In the genomic region with DNA sequence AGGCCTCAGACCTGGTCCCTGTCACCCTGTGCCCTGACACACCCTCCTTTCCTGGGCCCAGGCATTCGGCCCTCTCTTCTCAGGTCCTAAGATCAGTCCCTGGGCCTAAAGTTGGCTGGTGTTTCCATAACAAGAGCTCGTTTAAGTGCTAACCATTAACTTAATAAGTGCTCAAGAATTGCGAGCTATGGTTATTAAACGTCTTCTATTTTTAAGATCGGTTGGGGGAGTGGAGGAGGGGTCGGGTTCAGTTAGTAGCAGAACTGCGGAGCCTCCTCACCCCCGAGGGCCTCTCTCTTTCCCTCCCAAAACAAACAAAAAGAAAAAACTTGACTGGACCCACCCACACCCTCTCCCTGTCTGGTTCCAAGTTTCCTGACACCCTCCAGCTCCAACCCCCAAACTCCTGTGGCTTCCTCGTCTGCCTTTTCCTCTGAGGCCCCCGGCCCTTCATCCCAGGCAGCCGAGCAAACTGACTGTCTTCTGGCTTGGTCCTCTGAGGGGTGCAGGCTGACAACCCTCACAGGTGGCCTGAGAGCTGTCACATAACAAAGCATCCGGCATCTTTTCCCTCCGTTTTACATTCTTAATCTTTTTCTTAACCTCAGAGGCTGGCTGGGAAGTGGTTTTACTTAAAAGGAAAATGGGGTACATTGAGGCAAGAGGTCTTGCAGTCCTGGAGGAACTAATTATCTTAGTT, we compare ENCODE assay signal across 8 cellular contexts. TPM values are rescaled to one million over a fixed set of nuclear protein-coding genes. Genes with fewer than 3 reads are reported as not detected.
DNase-seq lines count a peak whose midpoint lies in the region; ATAC-seq and TF ChIP-seq lines count a peak whose summit lies in the region.

No MANE protein-coding gene starts in this region.

- intact Hi-C loops in naive thymus-derived CD4-positive, alpha-beta T cell (cut with micrococcal nuclease), result loop anchor here (2.0 to 10.0 kb wide), 13 partner anchors 69 to 1779 kb away; a partner anchor contains a TSS

- H3K36me3 Mint-ChIP-seq in IgD-negative memory B cell (no peaks in the 10 kb centered on the region), chondrocyte (ENCODE audit: low read depth) (no peaks in the 10 kb centered on the region)
- H3K36me3 Mint-ChIP-seq in naive thymus-derived CD4-positive, alpha-beta T cell, result peaks cover 0 to 16% (median 8%) of the 10 kb centered on the region in 5 donors

- H3K4me3 Mint-ChIP-seq in IgD-negative memory B cell (peak overlapping the region; percentile 91 to 98 (median 94)), chondrocyte (ENCODE audit: unreplicated experiment) (peak overlapping the region; percentile 95)
- peak overlapping the region; percentile 90 to 97 (median 94) for H3K4me3 Mint-ChIP-seq in naive thymus-derived CD4-positive, alpha-beta T cell

- no peak for DNase-seq in chondrocyte (ENCODE audit: low spot score)
- DNase-seq in naive thymus-derived CD4-positive, alpha-beta T cell, result peak in 1 of 9 donors; percentile 3
- no peak for DNase-seq in stimulated activated CD4-positive, alpha-beta T cell treated with anti-CD3 and anti-CD28 coated beads, Interleukin-2, amount 100 ng/mL, for 24 hours
- DNase-seq in GM19238 (ENCODE audit: insufficient read length, low spot score), result no peak

- H3K9me3 Mint-ChIP-seq in IgD-negative memory B cell, result no peaks in the 10 kb centered on the region
- H3K9me3 Mint-ChIP-seq in chondrocyte (ENCODE audit: low read depth), result no peaks in the 10 kb centered on the region
- peaks cover 0 to 4% (median 0%) of the 10 kb centered on the region in 11 donors for H3K9me3 Mint-ChIP-seq in naive thymus-derived CD4-positive, alpha-beta T cell

- H3K4me1 Mint-ChIP-seq in IgD-negative memory B cell, result peaks cover 43 to 48% (median 47%) of the 10 kb centered on the region in 3 donors
- H3K4me1 Mint-ChIP-seq in chondrocyte (ENCODE audit: low read depth), result peaks cover 40% of the 10 kb centered on the region
- H3K4me1 Mint-ChIP-seq in naive thymus-derived CD4-positive, alpha-beta T cell, result peaks cover 44 to 74% (median 58%) of the 10 kb centered on the region in 7 donors

- H3K27ac Mint-ChIP-seq in IgD-negative memory B cell (peak overlapping the region; percentile 87 to 99 (median 94)), chondrocyte (ENCODE audit: unreplicated experiment) (peak overlapping the region; percentile 90)
- H3K27ac Mint-ChIP-seq in naive thymus-derived CD4-positive, alpha-beta T cell, result peak overlapping the region; percentile 89 to 100 (median 94)

- peak overlapping the region; percentile 97 for H3K27ac ChIP-seq in C4-2B
- H3K27ac ChIP-seq in naive thymus-derived CD4-positive, alpha-beta T cell (ENCODE audit: low read depth, low read length), result peak overlapping the region; percentile 96

- POLR2A ChIA-PET in naive thymus-derived CD4-positive, alpha-beta T cell (lab: Charles Lee), result interaction anchor here (0.6 to 2.2 kb wide), 5 partner anchors 9 to 411 kb away, joined by 3 to 10 read pairs (median 5); a partner anchor contains a TSS

- TF ChIP-seq CTCF in C4-2B (conservative IDR thresholded peaks at IDR 0.05) (no peak), chondrocyte (IDR thresholded peaks at IDR 0.05) (no peak)

- no peak for ATAC-seq in naive thymus-derived CD4-positive, alpha-beta T cell
- ATAC-seq in HG02840 (IDR thresholded peaks at IDR 0.05; ENCODE audit: low FRiP score, unreplicated experiment), result no peak
- ATAC-seq in GM18511 (IDR thresholded peaks at IDR 0.05; ENCODE audit: unreplicated experiment), result no peak

- CTCF ChIA-PET in naive thymus-derived CD4-positive, alpha-beta T cell (lab: Charles Lee), result interaction anchor here (0.9 to 1.3 kb wide), 2 partner anchors 69 to 71 kb away, joined by 3 read pairs; no protein-coding TSS in a partner anchor

- no peaks in the 10 kb centered on the region for H3K9me3 ChIP-seq in naive thymus-derived CD4-positive, alpha-beta T cell (ENCODE audit: control insufficient read depth in 2 of 3, low read length in 3 of 3)

- peaks cover 0 to 23% (median 0%) of the 10 kb centered on the region in 3 experiments for H3K36me3 ChIP-seq in naive thymus-derived CD4-positive, alpha-beta T cell (ENCODE audit: control insufficient read depth in 2 of 3, insufficient read depth in 3 of 3, low read length in 3 of 3)

- H3K4me1 ChIP-seq in naive thymus-derived CD4-positive, alpha-beta T cell (ENCODE audit: control insufficient read depth in 2 of 2, insufficient read depth in 2 of 2, low read length in 2 of 2), result peaks cover 34 to 45% of the 10 kb centered on the region in 2 donors

- H3K27me3 Mint-ChIP-seq in IgD-negative memory B cell, result no peaks in the 10 kb centered on the region
- H3K27me3 Mint-ChIP-seq in chondrocyte (ENCODE audit: low read depth), result no peaks in the 10 kb centered on the region
- H3K27me3 Mint-ChIP-seq in naive thymus-derived CD4-positive, alpha-beta T cell, result peaks cover 0 to 4% (median 0%) of the 10 kb centered on the region in 5 donors

- peak overlapping the region; percentile 88 for H3K4me3 ChIP-seq in naive thymus-derived CD4-positive, alpha-beta T cell (ENCODE audit: low read length)

- H3K27me3 ChIP-seq in naive thymus-derived CD4-positive, alpha-beta T cell (ENCODE audit: control insufficient read depth in 2 of 2, insufficient read depth in 2 of 2, low read length in 2 of 2), result no peaks in the 10 kb centered on the region

RNA-seq across cellular contexts. Expression of a gene that starts 2.0 kb away (rescaled TPM):
- polyA plus RNA-seq in IgD-negative memory B cell, result 5.0 TPM
- 13.7 to 16.0 TPM (median 14.5 TPM) in 3 replicates for total RNA-seq in chondrocyte
- 10 to 100 TPM; 15.9 to 19.0 (median 18.2) TPM for total RNA-seq in naive thymus-derived CD4-positive, alpha-beta T cell
- polyA plus RNA-seq in naive thymus-derived CD4-positive, alpha-beta T cell, result 1 to 10 TPM; 5.3 to 7.2 TPM
